ENCODE assay signal across 24 cellular contexts in genomic region chr7:78168869-78169268, GRCh38.
"Had no signal": no experiment of that assay in that cellular context is flagged by ENCODE, and none has a peak within 500 bp of the region (broad histone marks: within the 10 kb centered on the region; RNA-seq: fewer than 3 reads in every experiment).

No MANE protein-coding gene starts in this region.

- H3K27ac ChIP-seq: colonic mucosa, coronary artery, epithelial cell of prostate, esophagus muscularis mucosa, esophagus squamous epithelium, foreskin keratinocyte, gastrocnemius medialis, gastroesophageal sphincter, heart left ventricle, heart right ventricle had no signal

- ATAC-seq: effector memory CD8-positive, alpha-beta T cell; esophagus mucosa; foreskin keratinocyte; gastrocnemius medialis; gastroesophageal sphincter had no signal

- H3K4me1 ChIP-seq: colonic mucosa, esophagus squamous epithelium, foreskin keratinocyte, gastrocnemius medialis had no signal

- H3K4me3 ChIP-seq: colonic mucosa, coronary artery, dorsolateral prefrontal cortex, esophagus muscularis mucosa, esophagus squamous epithelium, gastrocnemius medialis, gastroesophageal sphincter, heart left ventricle, heart right ventricle had no signal

- H3K27me3 ChIP-seq: colonic mucosa, dorsolateral prefrontal cortex, esophagus muscularis mucosa, esophagus squamous epithelium, foreskin keratinocyte, gastrocnemius medialis, gastroesophageal sphincter, heart left ventricle, heart right ventricle had no signal

- H3K36me3 ChIP-seq: colonic mucosa, esophagus muscularis mucosa, esophagus squamous epithelium, gastrocnemius medialis, gastroesophageal sphincter, heart left ventricle, heart right ventricle had no signal

- H3K9me3 ChIP-seq: colonic mucosa, esophagus muscularis mucosa, esophagus squamous epithelium, gastrocnemius medialis, gastroesophageal sphincter, heart left ventricle, heart right ventricle had no signal

- DNase-seq: colonic mucosa; cortex of kidney; dermis blood vessel endothelial cell; dorsolateral prefrontal cortex; effector CD4-positive, alpha-beta T cell; effector CD8-positive, alpha-beta T cell; effector memory CD4-positive, alpha-beta T cell; effector memory CD8-positive, alpha-beta T cell; endodermal cell; erythroblast; esophagus squamous epithelium; foreskin fibroblast; foreskin keratinocyte; foreskin melanocyte; gastrocnemius medialis; glutamatergic neuron; head of caudate nucleus; heart left ventricle; heart right ventricle had no signal
